8 cellular contexts compared by ENCODE assay signal in the genomic region with DNA sequence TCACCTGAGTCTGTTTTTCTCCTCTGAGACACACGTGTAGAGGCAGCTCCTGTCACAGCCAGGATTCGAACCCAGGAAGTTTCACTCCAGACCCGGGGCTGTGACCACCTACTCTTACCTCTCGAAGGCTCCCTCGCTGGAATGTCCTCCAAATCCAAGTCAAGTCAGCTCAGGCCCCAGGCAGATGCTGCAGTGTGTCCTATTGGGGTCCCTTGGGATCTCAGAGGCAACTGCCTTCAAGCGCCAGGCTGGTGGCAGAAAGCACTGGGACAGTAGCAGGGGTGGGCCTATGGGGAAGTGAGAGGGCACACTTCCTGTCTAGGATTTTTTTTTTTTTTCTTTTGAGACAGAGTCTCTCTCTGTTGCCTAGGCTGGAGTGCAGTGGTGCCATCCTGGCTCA. TPM values are rescaled to one million over a fixed set of nuclear protein-coding genes. Genes with fewer than 3 reads are reported as not detected.
DNase-seq lines count a peak whose midpoint lies in the region; ATAC-seq and TF ChIP-seq lines count a peak whose summit lies in the region.

No MANE protein-coding gene starts in this region.

- intact Hi-C loops in natural killer cell (cut with micrococcal nuclease) = loop anchor here (1.0 to 10.0 kb wide), 4 partner anchors 11 to 693 kb away; a partner anchor contains a TSS

- H3K27me3 ChIP-seq in CD8-positive, alpha-beta memory T cell (ENCODE audit: insufficient read depth, low read length, poor library complexity, severe bottlenecking) = no peaks in the 10 kb centered on the region

- H3K27me3 Mint-ChIP-seq in CD8-positive, alpha-beta memory T cell = peaks cover 0 to 4% of the 10 kb centered on the region in 2 donors
- H3K27me3 Mint-ChIP-seq in activated naive CD8-positive, alpha-beta T cell = no peaks in the 10 kb centered on the region
- no peaks in the 10 kb centered on the region for H3K27me3 Mint-ChIP-seq in natural killer cell (ENCODE audit: low read depth in 2 of 2)

- H3K4me3 Mint-ChIP-seq in CD8-positive, alpha-beta memory T cell = peak overlapping the region; percentile 24 to 94 (median 82)
- peak overlapping the region; percentile 83 for H3K4me3 Mint-ChIP-seq in activated naive CD8-positive, alpha-beta T cell
- peak overlapping the region; percentile 62 for H3K4me3 Mint-ChIP-seq in natural killer cell

- CTCF ChIA-PET in CD8-positive, alpha-beta memory T cell (lab: Charles Lee) = interaction anchor here (0.6 to 4.4 kb wide), 8 partner anchors 35 to 332 kb away, joined by 3 to 25 read pairs (median 6); a partner anchor contains a TSS

- H3K4me1 ChIP-seq in CD8-positive, alpha-beta memory T cell (ENCODE audit: insufficient read depth, low read length) = peaks cover 54% of the 10 kb centered on the region

- TF ChIP-seq CTCF in natural killer cell (IDR thresholded peaks at IDR 0.05) = no peak

- H3K27ac ChIP-seq in CD8-positive, alpha-beta memory T cell (ENCODE audit: low read depth, low read length) = no peak overlapping the region

- H3K4me3 ChIP-seq in CD8-positive, alpha-beta memory T cell (ENCODE audit: low read length) = peak overlapping the region; percentile 25

- no peaks in the 10 kb centered on the region for H3K9me3 Mint-ChIP-seq in CD8-positive, alpha-beta memory T cell
- H3K9me3 Mint-ChIP-seq in activated naive CD8-positive, alpha-beta T cell (ENCODE audit: low read depth) = no peaks in the 10 kb centered on the region
- no peaks in the 10 kb centered on the region for H3K9me3 Mint-ChIP-seq in natural killer cell

- peaks cover 39 to 65% (median 43%) of the 10 kb centered on the region in 3 donors for H3K4me1 Mint-ChIP-seq in CD8-positive, alpha-beta memory T cell
- H3K4me1 Mint-ChIP-seq in activated naive CD8-positive, alpha-beta T cell (ENCODE audit: low read depth) = peaks cover 49% of the 10 kb centered on the region
- H3K4me1 Mint-ChIP-seq in natural killer cell = peaks cover 15 to 42% of the 10 kb centered on the region in 2 donors

- no peaks in the 10 kb centered on the region for H3K9me3 ChIP-seq in CD8-positive, alpha-beta memory T cell (ENCODE audit: low read length)

- POLR2A ChIA-PET in CD8-positive, alpha-beta memory T cell (lab: Charles Lee) = interaction anchor here (0.5 to 3.3 kb wide), 7 partner anchors 11 to 146 kb away, joined by 3 to 13 read pairs (median 4); a partner anchor contains a TSS

- H3K36me3 Mint-ChIP-seq in CD8-positive, alpha-beta memory T cell = peaks cover 0 to 21% (median 0%) of the 10 kb centered on the region in 3 donors
- H3K36me3 Mint-ChIP-seq in activated naive CD8-positive, alpha-beta T cell = no peaks in the 10 kb centered on the region
- H3K36me3 Mint-ChIP-seq in natural killer cell = no peaks in the 10 kb centered on the region

- no peak for DNase-seq in CD8-positive, alpha-beta memory T cell
- no peak for DNase-seq in natural killer cell
- DNase-seq in T-helper 2 cell = no peak
- DNase-seq in activated CD4-positive, alpha-beta T cell treated with anti-CD3 and anti-CD28 coated beads for 48 hours = no peak
- no peak for DNase-seq in GOT3 (lab: John Stamatoyannopoulos, UW)

- ATAC-seq in HG02798 (IDR thresholded peaks at IDR 0.05; ENCODE audit: poor library complexity, unreplicated experiment) (peak; percentile 19), natural killer cell (no peak), GM19397 (IDR thresholded peaks at IDR 0.05; ENCODE audit: unreplicated experiment) (no peak)

- no peaks in the 10 kb centered on the region for H3K36me3 ChIP-seq in CD8-positive, alpha-beta memory T cell (ENCODE audit: insufficient read depth, low read length)

- peak overlapping the region in 6 of 8 donors; percentile 23 to 87 (median 74) for H3K27ac Mint-ChIP-seq in CD8-positive, alpha-beta memory T cell
- no peak overlapping the region for H3K27ac Mint-ChIP-seq in activated naive CD8-positive, alpha-beta T cell
- H3K27ac Mint-ChIP-seq in natural killer cell = peak overlapping the region in 1 of 2 donors; percentile 74

RNA-seq across cellular contexts. Expression of a gene that starts 0.8 kb away (rescaled TPM):
- 10 to 100 TPM; 32.9 to 43.2 TPM for total RNA-seq in CD8-positive, alpha-beta memory T cell
- 28.7 TPM for polyA plus RNA-seq in CD8-positive, alpha-beta memory T cell
- 10 to 100 TPM; 18.8 to 33.0 (median 20.4) TPM for total RNA-seq in natural killer cell

RNA-seq across cellular contexts. Expression of a gene that starts 13.0 kb away (rescaled TPM):
- total RNA-seq in CD8-positive, alpha-beta memory T cell = 1 to 10 TPM; 1.4 to 2.5 TPM
- 0.89 TPM for polyA plus RNA-seq in CD8-positive, alpha-beta memory T cell
- 1 to 10 TPM in 1 of 3 donors, under 1 TPM in 2; 0.52 to 1.4 (median 0.97) TPM for total RNA-seq in natural killer cell

RNA-seq across cellular contexts. Expression of a gene that starts 18.2 kb away (rescaled TPM):
- 10 to 100 TPM; 52.3 to 54.0 TPM for total RNA-seq in CD8-positive, alpha-beta memory T cell
- polyA plus RNA-seq in CD8-positive, alpha-beta memory T cell = 54.7 TPM
- total RNA-seq in natural killer cell = 100 to 1,000 TPM; 120 to 148 (median 127) TPM

RNA-seq across cellular contexts. Expression of a gene that starts 20.1 kb away (rescaled TPM):
- 10 to 100 TPM; 73.8 to 75.5 TPM for total RNA-seq in CD8-positive, alpha-beta memory T cell
- 52.2 TPM for polyA plus RNA-seq in CD8-positive, alpha-beta memory T cell
- total RNA-seq in natural killer cell = 10 to 100 TPM; 22.9 to 31.4 (median 24.1) TPM

RNA-seq across cellular contexts. Expression of a gene that starts 40.1 kb away (rescaled TPM):
- total RNA-seq in CD8-positive, alpha-beta memory T cell = 10 to 100 TPM; 15.8 to 20.0 TPM
- polyA plus RNA-seq in CD8-positive, alpha-beta memory T cell = 0.23 TPM
- 10 to 100 TPM; 47.3 to 76.3 (median 54.2) TPM for total RNA-seq in natural killer cell
